1 cellular context compared by ENCODE assay signal in genomic region chr7:149195180-149196150, GRCh38.
TF ChIP-seq lines count a peak whose summit lies in the region.

TSS of gene ZNF282 (plus strand) at chr7:149195546. CDS start at chr7:149195590, 44 bp downstream.

TF ChIP-seq in HepG2, 621 proteins besides CTCF, POLR2A, EP300 and RAD21 (continued from another document and continues in another):
- TF ChIP-seq, protein P1, sequence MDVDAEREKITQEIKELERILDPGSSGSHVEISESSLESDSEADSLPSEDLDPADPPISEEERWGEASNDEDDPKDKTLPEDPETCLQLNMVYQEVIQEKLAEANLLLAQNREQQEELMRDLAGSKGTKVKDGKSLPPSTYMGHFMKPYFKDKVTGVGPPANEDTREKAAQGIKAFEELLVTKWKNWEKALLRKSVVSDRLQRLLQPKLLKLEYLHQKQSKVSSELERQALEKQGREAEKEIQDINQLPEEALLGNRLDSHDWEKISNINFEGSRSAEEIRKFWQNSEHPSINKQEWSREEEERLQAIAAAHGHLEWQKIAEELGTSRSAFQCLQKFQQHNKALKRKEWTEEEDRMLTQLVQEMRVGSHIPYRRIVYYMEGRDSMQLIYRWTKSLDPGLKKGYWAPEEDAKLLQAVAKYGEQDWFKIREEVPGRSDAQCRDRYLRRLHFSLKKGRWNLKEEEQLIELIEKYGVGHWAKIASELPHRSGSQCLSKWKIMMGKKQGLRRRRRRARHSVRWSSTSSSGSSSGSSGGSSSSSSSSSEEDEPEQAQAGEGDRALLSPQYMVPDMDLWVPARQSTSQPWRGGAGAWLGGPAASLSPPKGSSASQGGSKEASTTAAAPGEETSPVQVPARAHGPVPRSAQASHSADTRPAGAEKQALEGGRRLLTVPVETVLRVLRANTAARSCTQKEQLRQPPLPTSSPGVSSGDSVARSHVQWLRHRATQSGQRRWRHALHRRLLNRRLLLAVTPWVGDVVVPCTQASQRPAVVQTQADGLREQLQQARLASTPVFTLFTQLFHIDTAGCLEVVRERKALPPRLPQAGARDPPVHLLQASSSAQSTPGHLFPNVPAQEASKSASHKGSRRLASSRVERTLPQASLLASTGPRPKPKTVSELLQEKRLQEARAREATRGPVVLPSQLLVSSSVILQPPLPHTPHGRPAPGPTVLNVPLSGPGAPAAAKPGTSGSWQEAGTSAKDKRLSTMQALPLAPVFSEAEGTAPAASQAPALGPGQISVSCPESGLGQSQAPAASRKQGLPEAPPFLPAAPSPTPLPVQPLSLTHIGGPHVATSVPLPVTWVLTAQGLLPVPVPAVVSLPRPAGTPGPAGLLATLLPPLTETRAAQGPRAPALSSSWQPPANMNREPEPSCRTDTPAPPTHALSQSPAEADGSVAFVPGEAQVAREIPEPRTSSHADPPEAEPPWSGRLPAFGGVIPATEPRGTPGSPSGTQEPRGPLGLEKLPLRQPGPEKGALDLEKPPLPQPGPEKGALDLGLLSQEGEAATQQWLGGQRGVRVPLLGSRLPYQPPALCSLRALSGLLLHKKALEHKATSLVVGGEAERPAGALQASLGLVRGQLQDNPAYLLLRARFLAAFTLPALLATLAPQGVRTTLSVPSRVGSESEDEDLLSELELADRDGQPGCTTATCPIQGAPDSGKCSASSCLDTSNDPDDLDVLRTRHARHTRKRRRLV (CRISPR knock-in tag; IDR thresholded peaks at IDR 0.05): no peak
- TF ChIP-seq SIN3A (IDR thresholded peaks at IDR 0.05; ENCODE audit: borderline replicate concordance, low read depth, low read length) (peak; percentile 44; the same call in 1 of the 2 replicates), ZFP37 (CRISPR knock-in tag; IDR thresholded peaks at IDR 0.05; ENCODE audit: borderline replicate concordance) (0 out of 2 replicates have a peak, but pooled peaks have one; percentile 23), ZNF891 (CRISPR knock-in tag; IDR thresholded peaks at IDR 0.05) (peak; percentile 93), TOE1 (CRISPR knock-in tag; IDR thresholded peaks at IDR 0.05) (0 out of 2 replicates have a peak, but pooled peaks have one; percentile 40), STAT5B (CRISPR knock-in tag; IDR thresholded peaks at IDR 0.05) (peak; percentile 81; the same call in 1 of the 2 replicates), ZNF614 (CRISPR knock-in tag; IDR thresholded peaks at IDR 0.05; ENCODE audit: borderline replicate concordance) (peak; percentile 71; the same call in 1 of the 2 replicates), MED13 (CRISPR knock-in tag; IDR thresholded peaks at IDR 0.05) (0 out of 2 replicates have a peak, but pooled peaks have one; percentile 65), ZNF282 (IDR thresholded peaks at IDR 0.05; ENCODE audit: partially characterized antibody) (no peak), MTA1 (CRISPR knock-in tag; IDR thresholded peaks at IDR 0.05; ENCODE audit: borderline replicate concordance) (peak; percentile 57; the same call in 1 of the 2 replicates), KMT2A (CRISPR knock-in tag; IDR thresholded peaks at IDR 0.05) (peak; percentile 86), E2F2 (CRISPR knock-in tag; IDR thresholded peaks at IDR 0.05; ENCODE audit: borderline replicate concordance) (peak; percentile 87; the same call in 1 of the 2 replicates), ZNF124 (CRISPR knock-in tag; IDR thresholded peaks at IDR 0.05) (peak; percentile 90), ZNF740 (CRISPR knock-in tag; IDR thresholded peaks at IDR 0.05) (no peak), EED (CRISPR knock-in tag; IDR thresholded peaks at IDR 0.05) (0 out of 2 replicates have a peak, but pooled peaks have one; percentile 41), CBX2 (IDR thresholded peaks at IDR 0.05; ENCODE audit: low read depth, low read length) (no peak), CBX2 (CRISPR knock-in tag; IDR thresholded peaks at IDR 0.05; ENCODE audit: low read depth) (no peak), ZNF292 (CRISPR knock-in tag; IDR thresholded peaks at IDR 0.05; ENCODE audit: borderline replicate concordance, low read depth) (peak; percentile 43; the same call in 1 of the 2 replicates), SP1 (IDR thresholded peaks at IDR 0.05) (no peak), SP1 (CRISPR knock-in tag; IDR thresholded peaks at IDR 0.05) (peak; percentile 55), HMG20B (CRISPR knock-in tag; conservative IDR thresholded peaks at IDR 0.05) (no peak; the same call in 1 of the 2 replicates), HNRNPL (IDR thresholded peaks at IDR 0.05; ENCODE audit: low read depth, low read length) (peak; percentile 68; the same call in 1 of the 2 replicates), MED8 (CRISPR knock-in tag; IDR thresholded peaks at IDR 0.05; ENCODE audit: insufficient replicate concordance) (peak; percentile 78), ZNF792 (CRISPR knock-in tag; IDR thresholded peaks at IDR 0.05) (0 out of 2 replicates have a peak, but pooled peaks have one; percentile 80), USF2 (IDR thresholded peaks at IDR 0.05; ENCODE audit: low read depth, low read length) (no peak), USF2 (CRISPR knock-in tag; IDR thresholded peaks at IDR 0.05; ENCODE audit: borderline replicate concordance) (peak; percentile 39; the same call in 1 of the 2 replicates), ETV6 (CRISPR knock-in tag; conservative IDR thresholded peaks at IDR 0.05) (peak; percentile 65; the same call in 1 of the 2 replicates), SUZ12 (IDR thresholded peaks at IDR 0.05; ENCODE audit: low read depth, low read length) (no peak), HIC2 (CRISPR knock-in tag; IDR thresholded peaks at IDR 0.05; ENCODE audit: low read depth) (0 out of 2 replicates have a peak, but pooled peaks have one; percentile 33), ATF2 (CRISPR knock-in tag; IDR thresholded peaks at IDR 0.05) (peak; percentile 79), DMAP1 (CRISPR knock-in tag; IDR thresholded peaks at IDR 0.05) (peak; percentile 72; the same call in 1 of the 2 replicates)
- TF ChIP-seq, protein P2, sequence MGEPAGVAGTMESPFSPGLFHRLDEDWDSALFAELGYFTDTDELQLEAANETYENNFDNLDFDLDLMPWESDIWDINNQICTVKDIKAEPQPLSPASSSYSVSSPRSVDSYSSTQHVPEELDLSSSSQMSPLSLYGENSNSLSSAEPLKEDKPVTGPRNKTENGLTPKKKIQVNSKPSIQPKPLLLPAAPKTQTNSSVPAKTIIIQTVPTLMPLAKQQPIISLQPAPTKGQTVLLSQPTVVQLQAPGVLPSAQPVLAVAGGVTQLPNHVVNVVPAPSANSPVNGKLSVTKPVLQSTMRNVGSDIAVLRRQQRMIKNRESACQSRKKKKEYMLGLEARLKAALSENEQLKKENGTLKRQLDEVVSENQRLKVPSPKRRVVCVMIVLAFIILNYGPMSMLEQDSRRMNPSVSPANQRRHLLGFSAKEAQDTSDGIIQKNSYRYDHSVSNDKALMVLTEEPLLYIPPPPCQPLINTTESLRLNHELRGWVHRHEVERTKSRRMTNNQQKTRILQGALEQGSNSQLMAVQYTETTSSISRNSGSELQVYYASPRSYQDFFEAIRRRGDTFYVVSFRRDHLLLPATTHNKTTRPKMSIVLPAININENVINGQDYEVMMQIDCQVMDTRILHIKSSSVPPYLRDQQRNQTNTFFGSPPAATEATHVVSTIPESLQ (CRISPR knock-in tag; conservative IDR thresholded peaks at IDR 0.05): no peak
- TF ChIP-seq, protein P3, sequence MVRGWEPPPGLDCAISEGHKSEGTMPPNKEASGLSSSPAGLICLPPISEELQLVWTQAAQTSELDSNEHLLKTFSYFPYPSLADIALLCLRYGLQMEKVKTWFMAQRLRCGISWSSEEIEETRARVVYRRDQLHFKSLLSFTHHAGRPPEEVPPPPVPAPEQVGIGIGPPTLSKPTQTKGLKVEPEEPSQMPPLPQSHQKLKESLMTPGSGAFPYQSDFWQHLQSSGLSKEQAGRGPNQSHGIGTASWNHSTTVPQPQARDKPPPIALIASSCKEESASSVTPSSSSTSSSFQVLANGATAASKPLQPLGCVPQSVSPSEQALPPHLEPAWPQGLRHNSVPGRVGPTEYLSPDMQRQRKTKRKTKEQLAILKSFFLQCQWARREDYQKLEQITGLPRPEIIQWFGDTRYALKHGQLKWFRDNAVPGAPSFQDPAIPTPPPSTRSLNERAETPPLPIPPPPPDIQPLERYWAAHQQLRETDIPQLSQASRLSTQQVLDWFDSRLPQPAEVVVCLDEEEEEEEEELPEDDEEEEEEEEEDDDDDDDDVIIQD (CRISPR knock-in tag; IDR thresholded peaks at IDR 0.05; ENCODE audit: low read depth): peak; percentile 60; the same call in 1 of the 2 replicates
- TF ChIP-seq, protein P4, sequence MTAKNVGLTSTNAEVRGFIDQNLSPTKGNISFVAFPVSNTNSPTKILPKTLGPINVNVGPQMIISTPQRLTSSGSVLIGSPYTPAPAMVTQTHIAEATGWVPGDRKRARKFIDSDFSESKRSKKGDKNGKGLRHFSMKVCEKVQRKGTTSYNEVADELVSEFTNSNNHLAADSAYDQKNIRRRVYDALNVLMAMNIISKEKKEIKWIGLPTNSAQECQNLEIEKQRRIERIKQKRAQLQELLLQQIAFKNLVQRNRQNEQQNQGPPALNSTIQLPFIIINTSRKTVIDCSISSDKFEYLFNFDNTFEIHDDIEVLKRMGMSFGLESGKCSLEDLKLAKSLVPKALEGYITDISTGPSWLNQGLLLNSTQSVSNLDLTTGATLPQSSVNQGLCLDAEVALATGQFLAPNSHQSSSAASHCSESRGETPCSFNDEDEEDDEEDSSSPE (CRISPR knock-in tag; IDR thresholded peaks at IDR 0.05): peak; percentile 73; the same call in 1 of the 2 replicates
- TF ChIP-seq, protein P5, sequence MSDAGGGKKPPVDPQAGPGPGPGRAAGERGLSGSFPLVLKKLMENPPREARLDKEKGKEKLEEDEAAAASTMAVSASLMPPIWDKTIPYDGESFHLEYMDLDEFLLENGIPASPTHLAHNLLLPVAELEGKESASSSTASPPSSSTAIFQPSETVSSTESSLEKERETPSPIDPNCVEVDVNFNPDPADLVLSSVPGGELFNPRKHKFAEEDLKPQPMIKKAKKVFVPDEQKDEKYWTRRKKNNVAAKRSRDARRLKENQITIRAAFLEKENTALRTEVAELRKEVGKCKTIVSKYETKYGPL (CRISPR knock-in tag; IDR thresholded peaks at IDR 0.05): no peak
- TF ChIP-seq, protein P6, sequence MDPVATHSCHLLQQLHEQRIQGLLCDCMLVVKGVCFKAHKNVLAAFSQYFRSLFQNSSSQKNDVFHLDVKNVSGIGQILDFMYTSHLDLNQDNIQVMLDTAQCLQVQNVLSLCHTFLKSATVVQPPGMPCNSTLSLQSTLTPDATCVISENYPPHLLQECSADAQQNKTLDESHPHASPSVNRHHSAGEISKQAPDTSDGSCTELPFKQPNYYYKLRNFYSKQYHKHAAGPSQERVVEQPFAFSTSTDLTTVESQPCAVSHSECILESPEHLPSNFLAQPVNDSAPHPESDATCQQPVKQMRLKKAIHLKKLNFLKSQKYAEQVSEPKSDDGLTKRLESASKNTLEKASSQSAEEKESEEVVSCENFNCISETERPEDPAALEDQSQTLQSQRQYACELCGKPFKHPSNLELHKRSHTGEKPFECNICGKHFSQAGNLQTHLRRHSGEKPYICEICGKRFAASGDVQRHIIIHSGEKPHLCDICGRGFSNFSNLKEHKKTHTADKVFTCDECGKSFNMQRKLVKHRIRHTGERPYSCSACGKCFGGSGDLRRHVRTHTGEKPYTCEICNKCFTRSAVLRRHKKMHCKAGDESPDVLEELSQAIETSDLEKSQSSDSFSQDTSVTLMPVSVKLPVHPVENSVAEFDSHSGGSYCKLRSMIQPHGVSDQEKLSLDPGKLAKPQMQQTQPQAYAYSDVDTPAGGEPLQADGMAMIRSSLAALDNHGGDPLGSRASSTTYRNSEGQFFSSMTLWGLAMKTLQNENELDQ (CRISPR knock-in tag; IDR thresholded peaks at IDR 0.05; ENCODE audit: borderline replicate concordance): 0 out of 2 replicates have a peak, but pooled peaks have one; percentile 23
